In the genomic region with DNA sequence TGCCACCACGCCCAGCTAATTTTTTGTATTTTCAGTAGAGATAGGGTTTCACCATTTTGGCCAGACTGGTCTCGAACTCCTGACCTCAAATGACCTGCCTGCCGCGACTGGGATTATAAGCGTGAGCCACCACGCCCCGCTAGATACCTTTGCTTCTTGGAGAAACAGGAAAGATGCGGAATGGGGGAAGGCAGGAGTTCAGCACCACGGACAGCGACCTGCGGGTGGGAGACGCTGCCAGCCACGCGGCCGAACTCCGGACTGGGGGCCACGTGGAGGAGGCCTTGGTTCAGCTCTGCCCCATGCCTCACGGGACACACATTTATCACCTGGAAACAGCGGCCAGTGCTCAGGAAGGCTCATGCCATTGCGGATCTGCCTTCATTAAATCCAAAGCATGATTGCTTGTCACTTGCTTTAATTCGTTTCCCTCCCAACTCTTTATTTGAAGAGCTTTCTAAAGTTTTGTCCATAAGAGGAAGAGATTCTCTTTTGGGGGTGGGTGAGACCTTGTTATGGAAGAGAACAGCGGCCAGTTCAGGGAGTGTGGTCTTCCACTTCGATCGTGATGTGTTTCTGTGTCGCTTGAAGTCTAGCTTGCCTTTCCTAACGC, we compare ENCODE assay signal across 8 cellular contexts.
A peak's percentile ranks its signal among the peaks of the same experiment; 100 is the strongest.
DNase-seq lines count a peak whose midpoint lies in the region; ATAC-seq and TF ChIP-seq lines count a peak whose summit lies in the region.

No MANE protein-coding gene starts in this region.

- no CpG with 5 or more reads among the region's 26 CpGs for WGBS in trophoblast cell (ENCODE audit: extremely low coverage, insufficient coverage, insufficient read length)
- 22 to 26% methylated on average over 26 of the region's 26 CpGs for WGBS in sigmoid colon, 2 donors

- intact Hi-C loops in sigmoid colon (cut with DNase I) = no loop called here

- DNase-seq in Kasumi-1 (lab: John Stamatoyannopoulos, UW) (peak; percentile 58 to 63), foreskin fibroblast (peak; percentile 16 to 65), trophoblast cell (peak; percentile 62 to 77), NCI-H82 treated with DMSO at 0.1 percent for 48 hours (lab: John Stamatoyannopoulos, UW; ENCODE audit: unreplicated experiment) (no peak), sigmoid colon (no peak)
- peak; percentile 44 to 46 for DNase-seq in activated CD4-positive, alpha-beta T cell treated with anti-CD3 and anti-CD28 coated beads, Interleukin-2, amount 50 U/mL, for 48 hours

- H4K91ac ChIP-seq in trophoblast cell (ENCODE audit: low read depth, low read length) = no peak overlapping the region

- no peaks in the 10 kb centered on the region for H3K4me1 ChIP-seq in trophoblast cell (ENCODE audit: control insufficient read depth in 1 of 2, insufficient read depth in 2 of 2, low read length in 2 of 2)
- no peaks in the 10 kb centered on the region for H3K4me1 ChIP-seq in sigmoid colon

- no peak overlapping the region for H3K14ac ChIP-seq in trophoblast cell (ENCODE audit: low read length)

- no peak overlapping the region for H3K4me2 ChIP-seq in trophoblast cell (ENCODE audit: low read length)

- no peak for TF ChIP-seq CTCF in foreskin fibroblast (IDR thresholded peaks at IDR 0.05; ENCODE audit: low read depth, low read length)
- no peak for TF ChIP-seq CTCF in sigmoid colon (IDR thresholded peaks at IDR 0.05)

- ATAC-seq in HG03025 (IDR thresholded peaks at IDR 0.05; ENCODE audit: low FRiP score, unreplicated experiment) (no peak), GM21619 (IDR thresholded peaks at IDR 0.05; ENCODE audit: unreplicated experiment) (no peak)

- no peak overlapping the region for H2AFZ ChIP-seq in trophoblast cell (ENCODE audit: insufficient read depth, low read length, poor library complexity)

- H2BK5ac ChIP-seq in trophoblast cell (ENCODE audit: low read depth, low read length, poor library complexity) = no peak overlapping the region

- no peak overlapping the region for H4K8ac ChIP-seq in trophoblast cell (ENCODE audit: low read depth, low read length)

- no peak overlapping the region for H3K4ac ChIP-seq in trophoblast cell (ENCODE audit: low read depth, low read length)

- no peak overlapping the region for H4K12ac ChIP-seq in trophoblast cell (ENCODE audit: low read depth, low read length)

- H2BK120ac ChIP-seq in trophoblast cell (ENCODE audit: insufficient read depth, low read length, poor library complexity) = no peak overlapping the region

- no peak for TF ChIP-seq POLR2A in sigmoid colon (IDR thresholded peaks at IDR 0.05)

- H2BK12ac ChIP-seq in trophoblast cell (ENCODE audit: low read length) = no peak overlapping the region

- TF ChIP-seq EP300 in sigmoid colon (IDR thresholded peaks at IDR 0.05) = no peak

- H3K9me3 ChIP-seq in trophoblast cell (ENCODE audit: insufficient read depth, low read depth, low read length) (peaks cover 7% of the 10 kb centered on the region), sigmoid colon (no peaks in the 10 kb centered on the region)

- no peak overlapping the region for H3K9ac ChIP-seq in trophoblast cell (ENCODE audit: low read length)

- H3K36me3 ChIP-seq in trophoblast cell (ENCODE audit: control insufficient read depth in 1 of 2, insufficient read depth in 2 of 2, low read length in 2 of 2) = no peaks in the 10 kb centered on the region
- peaks cover 0 to 14% (median 0%) of the 10 kb centered on the region in 4 donors for H3K36me3 ChIP-seq in sigmoid colon

- H3K79me2 ChIP-seq in trophoblast cell (ENCODE audit: control insufficient read depth, insufficient read depth, low read length, poor library complexity) = no peaks in the 10 kb centered on the region

- H3K4me3 ChIP-seq in foreskin fibroblast (ENCODE audit: low read depth in 1 of 2, low read length in 2 of 2) = no peak overlapping the region
- H3K4me3 ChIP-seq in trophoblast cell (ENCODE audit: low read depth, low read length) = no peak overlapping the region
- no peak overlapping the region for H3K4me3 ChIP-seq in sigmoid colon

- H3K27me3 ChIP-seq in trophoblast cell (ENCODE audit: insufficient read depth, low read length) (no peaks in the 10 kb centered on the region), sigmoid colon (no peaks in the 10 kb centered on the region)

- H3K18ac ChIP-seq in trophoblast cell (ENCODE audit: low read length) = no peak overlapping the region

- H3K27ac ChIP-seq in trophoblast cell (ENCODE audit: low read depth, low read length) (no peak overlapping the region), sigmoid colon (no peak overlapping the region)

- H3K23ac ChIP-seq in trophoblast cell (ENCODE audit: low read length) = no peak overlapping the region

- no peaks in the 10 kb centered on the region for H3K79me1 ChIP-seq in trophoblast cell (ENCODE audit: low read length)

- no peak overlapping the region for H2AK5ac ChIP-seq in trophoblast cell (ENCODE audit: low read length)

Comparison
In these comparisons a context has a peak if more than half of its experiments do, and no peak if none do; other contexts are left out.
1. DNase-seq: peak in Kasumi-1 (2 of 2), activated CD4-positive, alpha-beta T cell treated with anti-CD3 and anti-CD28 coated beads, Interleukin-2, amount 50 U/mL, for 48 hours (2 of 2), foreskin fibroblast (2 of 2) and trophoblast cell (2 of 2); none in NCI-H82 treated with DMSO at 0.1 percent for 48 hours (single experiment) and sigmoid colon (single experiment).